In the genomic region with DNA sequence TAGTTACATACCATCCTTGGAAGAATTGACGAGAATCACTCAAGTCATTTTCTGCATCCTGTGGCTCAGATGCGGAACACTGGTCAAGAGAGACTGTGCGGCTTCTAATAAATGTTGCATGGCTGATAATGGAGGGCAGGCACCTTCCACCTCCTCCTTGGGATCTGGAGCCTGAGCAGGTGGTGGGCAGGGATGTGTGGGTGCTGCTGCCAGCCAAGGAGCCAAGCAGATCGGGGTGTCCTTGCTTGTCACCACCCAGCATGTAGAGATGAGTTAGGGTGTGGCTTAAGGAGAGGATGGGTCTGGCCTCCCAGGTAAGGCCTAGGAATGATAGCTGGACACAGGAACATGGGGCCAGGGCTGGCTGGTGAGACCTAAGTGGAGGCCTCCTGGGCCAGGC, we compare ENCODE assay signal across 28 cellular contexts.
"Had no signal": no experiment of that assay in that cellular context is flagged by ENCODE, and none has a peak within 500 bp of the region (broad histone marks: within the 10 kb centered on the region; RNA-seq: fewer than 3 reads in every experiment).

No MANE protein-coding gene starts in this region.

- H3K9ac ChIP-seq: neural progenitor cell had no signal

- H3K9me3 ChIP-seq: colonic mucosa, esophagus squamous epithelium, heart right ventricle, left lung, mucosa of descending colon, right lobe of liver, thoracic aorta, tibial nerve, upper lobe of left lung had no signal

- H3K9me3 Mint-ChIP-seq: dendritic cell treated with granulocyte-macrophage colony-stimulating factor and Interleukin-4, amounts not matched to agents 40 ng/mL and 50 ng/mL, for 4 days; mesothelial cell of epicardium; naive B cell; nephron; neural progenitor cell had no signal

- H3K27ac ChIP-seq: colonic mucosa, esophagus squamous epithelium, heart right ventricle, left lung, neural progenitor cell, right lobe of liver, thoracic aorta, tibial nerve, upper lobe of left lung had no signal

- ATAC-seq: left cardiac atrium, mucosa of descending colon, right lobe of liver had no signal

- DNase-seq: colonic mucosa; effector CD8-positive, alpha-beta T cell; erythroblast; esophagus squamous epithelium; foreskin melanocyte; glutamatergic neuron; heart right ventricle; hippocampal formation; left cardiac atrium; left lung; mesenchymal stem cell; mucosa of descending colon; naive B cell; retina; right lobe of liver; stimulated activated CD4-positive, alpha-beta T cell treated with anti-CD3 and anti-CD28 coated beads, Interleukin-12 subunit alpha, Interleukin-12 subunit beta, amount 100 ng/mL, for 4 hours; stimulated activated CD4-positive, alpha-beta T cell treated with anti-CD3 and anti-CD28 coated beads, Interleukin-1b, Interleukin-23, amount 100 ng/mL, for 48 hours; stimulated activated CD4-positive, alpha-beta T cell treated with anti-CD3 and anti-CD28 coated beads, Interleukin-4, amount 100 ng/mL, for 1 hour; stimulated activated CD8-positive, alpha-beta memory T cell treated with anti-CD3 and anti-CD28 coated beads, Interleukin-4, amount 100 ng/mL, for 48 hours; stimulated activated naive CD8-positive, alpha-beta T cell treated with anti-CD3 and anti-CD28 coated beads, Interleukin-15, Interleukin-2, amounts not matched to agents 100 U/mL and 50 U/mL, for 24 hours; upper lobe of left lung had no signal

- H3K36me3 ChIP-seq: neural progenitor cell had no signal

- H3K27me3 Mint-ChIP-seq: dendritic cell treated with granulocyte-macrophage colony-stimulating factor and Interleukin-4, amounts not matched to agents 40 ng/mL and 50 ng/mL, for 4 days; naive B cell had no signal

- H3K4me1 Mint-ChIP-seq: mesothelial cell of epicardium, nephron, neural progenitor cell had no signal

- H3K4me3 ChIP-seq: colonic mucosa, esophagus squamous epithelium, heart right ventricle, left lung, mucosa of descending colon, neural progenitor cell, right lobe of liver, smooth muscle cell, thoracic aorta, tibial nerve, upper lobe of left lung had no signal

- H3K27me3 ChIP-seq: colonic mucosa, esophagus squamous epithelium, heart right ventricle, left lung, neural progenitor cell, right lobe of liver, tibial nerve, upper lobe of left lung had no signal

- H3K27ac Mint-ChIP-seq: dendritic cell treated with granulocyte-macrophage colony-stimulating factor and Interleukin-4, amounts not matched to agents 40 ng/mL and 50 ng/mL, for 4 days; mesothelial cell of epicardium; nephron; neural progenitor cell had no signal

- H3K4me3 Mint-ChIP-seq: dendritic cell treated with granulocyte-macrophage colony-stimulating factor and Interleukin-4, amounts not matched to agents 40 ng/mL and 50 ng/mL, for 4 days; mesothelial cell of epicardium; nephron; neural progenitor cell had no signal

- H3K4me1 ChIP-seq: colonic mucosa, esophagus squamous epithelium, left lung, neural progenitor cell, right lobe of liver, tibial nerve, upper lobe of left lung had no signal
